1 cellular context compared by ENCODE assay signal in genomic region chr20:12924126-12924525, GRCh38.
TF ChIP-seq lines count a peak whose summit lies in the region.

No MANE protein-coding gene starts in this region.

TF ChIP-seq in GM23338, 12 proteins besides CTCF, POLR2A, EP300 and RAD21 (continued from another document):
- no peak for TF ChIP-seq REST (IDR thresholded peaks at IDR 0.05; ENCODE audit: unreplicated experiment)
- no peak for TF ChIP-seq STAT1 (IDR thresholded peaks at IDR 0.05; ENCODE audit: unreplicated experiment)
- no peak for TF ChIP-seq EZH2 (IDR thresholded peaks at IDR 0.05; ENCODE audit: low read depth, unreplicated experiment)
- no peak for TF ChIP-seq EZH2phosphoT487 (IDR thresholded peaks at IDR 0.05; ENCODE audit: unreplicated experiment)
